Comparison of ENCODE assay signal across 8 cellular contexts in genomic region chr2:112121682-112122254, GRCh38. TPM values are rescaled to one million over a fixed set of nuclear protein-coding genes. Genes with fewer than 3 reads are reported as not detected.
DNase-seq lines count a peak whose midpoint lies in the region; ATAC-seq and TF ChIP-seq lines count a peak whose summit lies in the region.

No MANE protein-coding gene starts in this region.

- H3K27me3 ChIP-seq in right lobe of liver, result no peaks in the 10 kb centered on the region
- no peaks in the 10 kb centered on the region for H3K27me3 ChIP-seq in upper lobe of right lung

- peaks cover 35% of the 10 kb centered on the region for H3K36me3 Mint-ChIP-seq in brain

- no peaks in the 10 kb centered on the region for H3K9me2 ChIP-seq in OCI-LY7 (ENCODE audit: insufficient read depth, low read length)

- no peak overlapping the region for H3K4me3 Mint-ChIP-seq in brain

- no peak overlapping the region for H3K27ac Mint-ChIP-seq in brain

- BruUV-seq in OCI-LY7 (replicated peaks; lab: Mats Ljungman, UMichigan), result no TSS peak

- no peak for TF ChIP-seq POLR2A in right lobe of liver (IDR thresholded peaks at IDR 0.05)

- no peaks in the 10 kb centered on the region for H3K79me2 ChIP-seq in OCI-LY7 (ENCODE audit: insufficient read depth, low read depth, low read length)

- CTCF ChIA-PET in HEK293 (lab: Yijun Ruan, JAX), result interaction anchor here (0.5 to 1.8 kb wide), 30 partner anchors 9 to 696 kb away, joined by 3 to 11 read pairs (median 3); partner anchors contain the start of genes FBLN7 and RGPD8
- CTCF ChIA-PET in OCI-LY7 (lab: Charles Lee; ENCODE audit: unreplicated experiment), result no interaction called here

- ATAC-seq in right lobe of liver (peak in 3 of 4 donors; percentile 38 to 50 (median 45)), upper lobe of right lung (no peak), HG03025 (IDR thresholded peaks at IDR 0.05; ENCODE audit: low FRiP score, unreplicated experiment) (no peak), HG02884 (IDR thresholded peaks at IDR 0.05; ENCODE audit: unreplicated experiment) (no peak)

- no peaks in the 10 kb centered on the region for H3K4me1 Mint-ChIP-seq in brain

- peaks cover 0 to 22% (median 10%) of the 10 kb centered on the region in 5 experiments for H3K9me3 Mint-ChIP-seq in brain

- H3K36me3 ChIP-seq in HEK293 (ENCODE audit: control insufficient read depth in 2 of 2, insufficient read depth in 1 of 2, low read length in 2 of 2) (peaks cover 0 to 3% of the 10 kb centered on the region in 2 experiments; a peak in 1 of 3 replicates), OCI-LY7 (ENCODE audit: insufficient read depth, low read length) (peaks cover 23% of the 10 kb centered on the region; the same call in 1 of the 2 replicates), right lobe of liver (peaks cover 0 to 5% (median 1%) of the 10 kb centered on the region in 4 donors), upper lobe of right lung (peaks cover 16% of the 10 kb centered on the region)

- POLR2A ChIA-PET in HEK293 (lab: Yijun Ruan, JAX), result no interaction called here
- POLR2A ChIA-PET in OCI-LY7 (lab: Charles Lee), result interaction anchor here (0.5 to 0.6 kb wide), 3 partner anchors 22 to 76 kb away, joined by 3 to 4 read pairs (median 3); no protein-coding TSS in a partner anchor

- H3K9me3 ChIP-seq in HEK293 (ENCODE audit: control insufficient read depth, insufficient read depth, low read depth, low read length) (no peaks in the 10 kb centered on the region), OCI-LY7 (ENCODE audit: low read length) (no peaks in the 10 kb centered on the region), right lobe of liver (no peaks in the 10 kb centered on the region), upper lobe of right lung (no peaks in the 10 kb centered on the region)

- no peaks in the 10 kb centered on the region for H4K20me1 ChIP-seq in OCI-LY7 (ENCODE audit: insufficient read depth, low read length)

- intact Hi-C loops in OCI-LY7 (cut with micrococcal nuclease; ENCODE audit: unreplicated experiment) (loop anchor here (5.0 to 10.0 kb wide), 2 partner anchors 73 to 136 kb away; partner anchors contain the start of gene ZC3H8), right lobe of liver (cut with DNase I) (no loop called here), upper lobe of right lung (cut with DNase I) (no loop called here)

- H3K27me3 Mint-ChIP-seq in brain, result no peaks in the 10 kb centered on the region

- no peaks in the 10 kb centered on the region for H3K4me1 ChIP-seq in HEK293 (ENCODE audit: control insufficient read depth, insufficient read depth, low read length)
- H3K4me1 ChIP-seq in OCI-LY7 (ENCODE audit: insufficient read depth, low read length, poor library complexity, severe bottlenecking), result no peaks in the 10 kb centered on the region
- H3K4me1 ChIP-seq in right lobe of liver, result no peaks in the 10 kb centered on the region
- H3K4me1 ChIP-seq in upper lobe of right lung, result no peaks in the 10 kb centered on the region

- H3K27ac ChIP-seq in HEK293 (ENCODE audit: extremely low read depth, low read depth, low read length) (no peak overlapping the region), OCI-LY7 (ENCODE audit: low read depth, low read length, poor library complexity, severe bottlenecking) (no peak overlapping the region), right lobe of liver (no peak overlapping the region), upper lobe of right lung (no peak overlapping the region)

- H3K4me3 ChIP-seq in HEK293 (ENCODE audit: low read depth, low read length) (no peak overlapping the region), OCI-LY7 (ENCODE audit: low read depth, low read length, poor library complexity, severe bottlenecking) (no peak overlapping the region), right lobe of liver (no peak overlapping the region), upper lobe of right lung (no peak overlapping the region)

- no peak overlapping the region for H2AFZ ChIP-seq in OCI-LY7 (ENCODE audit: low read length)

- no peak for TF ChIP-seq CTCF in HEK293 (tag by site-specific recombination; IDR thresholded peaks at IDR 0.05)
- peak; percentile 96 for TF ChIP-seq CTCF in OCI-LY7 (conservative IDR thresholded peaks at IDR 0.05; ENCODE audit: low read length)
- peak; percentile 68 to 87 for TF ChIP-seq CTCF in brain (conservative IDR thresholded peaks at IDR 0.05)
- TF ChIP-seq CTCF in right lobe of liver (IDR thresholded peaks at IDR 0.05), result peak; percentile 65 to 70 (median 66)
- peak; percentile 59 for TF ChIP-seq CTCF in upper lobe of right lung (IDR thresholded peaks at IDR 0.05)

- H3K4me2 ChIP-seq in OCI-LY7 (ENCODE audit: low read length), result no peak overlapping the region

- DNase-seq in COLO829 (ENCODE audit: low spot score) (peak; percentile 45), OCI-LY7 (ENCODE audit: low spot score) (peak; percentile 57), right lobe of liver (no peak), upper lobe of right lung (no peak)

TF ChIP-seq in HEK293, 187 proteins besides CTCF, POLR2A, EP300 and RAD21:
- TF ChIP-seq ZNF362 (tag by site-specific recombination; IDR thresholded peaks at IDR 0.05) (no peak), ZNF777 (tag by site-specific recombination; IDR thresholded peaks at IDR 0.05; ENCODE audit: borderline replicate concordance) (no peak), PRDM2 (tag by site-specific recombination; IDR thresholded peaks at IDR 0.05; ENCODE audit: borderline replicate concordance) (no peak), ZNF654 (tag by site-specific recombination; IDR thresholded peaks at IDR 0.05; ENCODE audit: low read depth) (peak; percentile 57), KLF17 (tag by site-specific recombination; IDR thresholded peaks at IDR 0.05) (no peak)
TF ChIP-seq in HEK293: peak in this region for 1.

RNA-seq across cellular contexts. Expression of gene FBLN7, which starts 16.4 kb away (rescaled TPM):
- not detected in 2 replicates for total RNA-seq in OCI-LY7 (2014; rRNA removed; shearing (Covaris generic))
- total RNA-seq in OCI-LY7 (2022) (0.25 TPM in 1 of 2 replicates, not detected in the other), right lobe of liver (1 to 10 TPM; 1.2 to 5.4 (median 2.9) TPM), upper lobe of right lung (5.4 TPM)
- polyA plus RNA-seq in brain (ENCODE audit: insufficient read depth, low read depth, low replicate concordance), result 32.4 TPM

Comparison
In these comparisons a context has a peak if more than half of its experiments do, and no peak if none do; other contexts are left out.
1. DNase-seq: peak in COLO829 (single experiment) and OCI-LY7 (single experiment); none in right lobe of liver (0 of 3) and upper lobe of right lung (single experiment).
2. ATAC-seq: peak in right lobe of liver (3 of 4); none in upper lobe of right lung (single experiment), HG03025 (single experiment) and HG02884 (single experiment).